In genomic region chr12:52870361-52871290, GRCh38 we compare ENCODE assay signal across 9 cellular contexts. TPM values are rescaled to one million over a fixed set of nuclear protein-coding genes. Genes with fewer than 3 reads are reported as not detected.
DNase-seq lines count a peak whose midpoint lies in the region; ATAC-seq and TF ChIP-seq lines count a peak whose summit lies in the region.
"Had no signal": no experiment of that assay in that cellular context is flagged by ENCODE, and none has a peak within 500 bp of the region (broad histone marks: within the 10 kb centered on the region; RNA-seq: fewer than 3 reads in every experiment).

No MANE protein-coding gene starts in this region.

- ATAC-seq in GM19463 (IDR thresholded peaks at IDR 0.05; ENCODE audit: unreplicated experiment), result peak; percentile 61

- H3K4me3 ChIP-seq in LNCaP clone FGC (ENCODE audit: low read depth, low read length), result no peak overlapping the region

- TF ChIP-seq CTCF in LNCaP clone FGC (IDR thresholded peaks at IDR 0.05; ENCODE audit: control insufficient read depth, extremely low read depth, insufficient read depth), result peak; percentile 87

- DNase-seq in COR-L47 (lab: John Stamatoyannopoulos, UW), result peak; percentile 39
- DNase-seq in LNCaP clone FGC (ENCODE audit: low read depth), result no peak
- peak; percentile 76 for DNase-seq in activated CD4-positive, CD25-positive, alpha-beta regulatory T cell treated with anti-CD3 and anti-CD28 coated beads, Interleukin-2, amount 50 U/mL, for 72 hours
- DNase-seq in cerebellar cortex (ENCODE audit: low spot score), result peak; percentile 41
- peak; percentile 57 to 58 for DNase-seq in lung microvascular endothelial cell (ENCODE audit: low read depth in 2 of 2)
- peak; percentile 55 to 69 for DNase-seq in stimulated activated CD8-positive, alpha-beta memory T cell treated with anti-CD3 and anti-CD28 coated beads, Interleukin-2, amount 100 ng/mL, for 1 hour (ENCODE audit: low read depth in 2 of 2)
- DNase-seq in NCI-H128 (lab: John Stamatoyannopoulos, UW; ENCODE audit: unreplicated experiment), result no peak

RNA-seq across cellular contexts. Expression of gene KRT78, which starts 21.8 kb away (rescaled TPM):
- not detected in 2 replicates for total RNA-seq in lung microvascular endothelial cell
- total RNA-seq: aorta had no signal

RNA-seq across cellular contexts. Expression of gene KRT8, which starts 34.2 kb away (rescaled TPM):
- total RNA-seq in lung microvascular endothelial cell, result 11.3 and 12.6 TPM in 2 replicates

RNA-seq across cellular contexts. Expression of gene KRT79, which starts 36.5 kb away (rescaled TPM):
- total RNA-seq in lung microvascular endothelial cell, result not detected in 2 replicates
- total RNA-seq: aorta had no signal

RNA-seq across cellular contexts. Expression of gene KRT4, which starts 56.7 kb away (rescaled TPM):
- not detected in 2 replicates for total RNA-seq in lung microvascular endothelial cell
- total RNA-seq: aorta had no signal

Comparison
In these comparisons a context has a peak if more than half of its experiments do, and no peak if none do; other contexts are left out.
1. DNase-seq: peak in COR-L47 (single experiment), activated CD4-positive, CD25-positive, alpha-beta regulatory T cell treated with anti-CD3 and anti-CD28 coated beads, Interleukin-2, amount 50 U/mL, for 72 hours (single experiment), cerebellar cortex (single experiment), lung microvascular endothelial cell (2 of 2) and stimulated activated CD8-positive, alpha-beta memory T cell treated with anti-CD3 and anti-CD28 coated beads, Interleukin-2, amount 100 ng/mL, for 1 hour (2 of 2); none in LNCaP clone FGC (single experiment) and NCI-H128 (single experiment).